8 cellular contexts compared by ENCODE assay signal in the genomic region with DNA sequence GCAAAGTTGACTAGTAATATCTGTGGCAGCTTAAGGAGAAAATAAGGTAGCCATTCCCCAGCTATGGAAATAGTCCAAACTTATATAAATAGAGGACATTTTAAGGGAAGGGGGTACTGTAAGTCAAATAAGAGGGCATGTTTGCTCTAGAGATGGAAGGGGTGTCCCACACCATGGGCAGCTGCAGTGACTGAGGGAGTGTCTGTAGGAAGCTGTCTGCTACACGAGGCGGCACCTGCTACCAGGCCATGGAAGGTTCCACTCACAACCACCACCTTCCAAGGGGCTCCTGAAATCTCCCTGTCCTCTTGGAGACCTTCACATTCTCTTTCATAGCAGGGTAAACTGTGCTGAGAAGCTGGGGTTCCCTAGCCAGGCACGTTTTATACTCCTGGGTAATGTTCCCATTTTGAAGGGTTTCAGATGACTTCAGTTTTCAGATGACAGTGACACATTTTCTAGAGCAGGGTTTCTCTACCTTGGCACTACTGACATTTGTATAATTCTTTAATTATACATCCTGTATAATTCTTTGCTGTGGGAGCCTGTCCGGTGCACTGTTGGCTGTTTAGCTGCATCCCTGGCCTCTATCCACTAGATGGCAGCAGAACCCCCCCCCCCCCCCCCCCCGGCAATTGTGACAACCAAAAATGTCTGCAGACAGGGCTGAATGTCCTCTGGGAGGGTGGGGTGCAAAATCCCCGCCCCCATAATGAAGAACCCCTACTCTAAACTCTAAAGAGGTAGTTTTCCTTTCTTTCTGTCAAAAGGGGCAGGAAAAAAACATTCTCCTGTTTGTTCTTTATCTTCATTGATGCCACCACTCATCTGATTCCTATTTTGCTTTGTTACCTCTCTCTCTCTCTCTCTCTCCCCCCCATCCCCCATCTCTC. TPM values are rescaled to one million over a fixed set of nuclear protein-coding genes. Genes with fewer than 3 reads are reported as not detected.
DNase-seq lines count a peak whose midpoint lies in the region; ATAC-seq, FAIRE-seq and TF ChIP-seq lines count a peak whose summit lies in the region.

No MANE protein-coding gene starts in this region.

- no peak for FAIRE-seq in HepG2 (lab: Jason Lieb, UNC)

- POLR2A ChIA-PET in HepG2 (lab: Yijun Ruan, JAX): interaction anchor here (2.2 kb wide), 1 partner anchor 89 kb away, joined by 6 read pairs; a partner anchor contains a TSS

- H3K9me3 ChIP-seq in OCI-LY1 (ENCODE audit: low read length) (no peaks in the 10 kb centered on the region), HepG2 (ENCODE audit: low read length) (no peaks in the 10 kb centered on the region)

- TF ChIP-seq EP300 in HepG2 (IDR thresholded peaks at IDR 0.05; ENCODE audit: low read depth in 2 of 2, low read length in 2 of 2) (no peak), HepG2 (CRISPR knock-in tag; IDR thresholded peaks at IDR 0.05; ENCODE audit: borderline replicate concordance) (no peak)

- peak; percentile 16 for DNase-seq in stimulated activated CD4-positive, alpha-beta T cell treated with anti-CD3 and anti-CD28 coated beads, Interleukin-15, amount 100 ng/mL, for 24 hours
- no peak for DNase-seq in stimulated activated CD4-positive, alpha-beta T cell treated with anti-CD3 and anti-CD28 coated beads, Interleukin-2, amount 100 ng/mL, for 48 hours
- DNase-seq in brain microvascular endothelial cell: peak; percentile 11
- DNase-seq in HepG2 (ENCODE audit: low spot score): no peak
- DNase-seq in DMS79 (lab: John Stamatoyannopoulos, UW): no peak
- no peak for DNase-seq in COR-L47 (lab: John Stamatoyannopoulos, UW)

- ATAC-seq in HepG2: peak; percentile 61
- ATAC-seq in GM18867 (IDR thresholded peaks at IDR 0.05; ENCODE audit: unreplicated experiment): no peak

- H3K79me2 ChIP-seq in OCI-LY1 (ENCODE audit: insufficient read depth, low read length): no peaks in the 10 kb centered on the region
- no peaks in the 10 kb centered on the region for H3K79me2 ChIP-seq in HepG2 (ENCODE audit: insufficient read depth, low read length)

- H3K4me3 ChIP-seq in OCI-LY1 (ENCODE audit: low read depth, low read length, poor library complexity, severe bottlenecking): no peak overlapping the region
- H3K4me3 ChIP-seq in brain microvascular endothelial cell (ENCODE audit: low read depth, low read length): no peak overlapping the region
- no peak overlapping the region for H3K4me3 ChIP-seq in HepG2 (replicated peaks in 1 of 3; ENCODE audit: insufficient read depth in 1 of 3, low read depth in 2 of 3, low read length in 3 of 3)

- intact Hi-C loops in HepG2 (cut with micrococcal nuclease; ENCODE audit: unreplicated experiment): loop anchor here (1.0 to 5.0 kb wide), 3 partner anchors 200 to 267 kb away; no protein-coding TSS in a partner anchor

- H2AFZ ChIP-seq in OCI-LY1 (ENCODE audit: low read length): no peak overlapping the region
- no peak overlapping the region for H2AFZ ChIP-seq in HepG2 (ENCODE audit: low read length)

- in situ Hi-C loops in brain microvascular endothelial cell (cut with HindIII; ENCODE audit: low pct_ligation_motif_present, low sequenced_read_pairs) (no loop called here), HepG2 (cut with HindIII; ENCODE audit: extremely low pct_ligation_motif_present, low pct_unique_long_range_greater_than_20kb) (loop anchor here (5.0 kb wide), 1 partner anchor 217 kb away; no protein-coding TSS in a partner anchor)

- no peak overlapping the region for H3K4me2 ChIP-seq in OCI-LY1 (ENCODE audit: low read length)
- H3K4me2 ChIP-seq in HepG2 (ENCODE audit: low read depth, low read length): no peak overlapping the region

- BruUV-seq in HepG2 (replicated peaks; lab: Mats Ljungman, UMichigan): no TSS peak

- TF ChIP-seq RAD21 in HepG2 (CRISPR knock-in tag; IDR thresholded peaks at IDR 0.05): no peak

- WGBS in HepG2 (ENCODE audit: low lambda C conversion rate): 35% methylated on average over 4 of the region's 6 CpGs

- no peak overlapping the region for H3K9ac ChIP-seq in OCI-LY1 (ENCODE audit: low read length)
- no peak overlapping the region for H3K9ac ChIP-seq in HepG2 (ENCODE audit: insufficient read depth, low read depth, low read length)

- H3K4me1 ChIP-seq in OCI-LY1 (ENCODE audit: insufficient read depth, low read length, severe bottlenecking) (no peaks in the 10 kb centered on the region), HepG2 (ENCODE audit: insufficient read depth, low read length) (peaks cover 10% of the 10 kb centered on the region)

- H3K27ac ChIP-seq in OCI-LY1 (ENCODE audit: low read depth, low read length, poor library complexity, severe bottlenecking): no peak overlapping the region
- H3K27ac ChIP-seq in brain microvascular endothelial cell: no peak overlapping the region
- no peak overlapping the region for H3K27ac ChIP-seq in HepG2 (ENCODE audit: extremely low read length, insufficient read depth, low read length)

- H3K27me3 ChIP-seq in OCI-LY1 (ENCODE audit: insufficient read depth, low read length) (no peaks in the 10 kb centered on the region), brain microvascular endothelial cell (replicated peaks) (no peaks in the 10 kb centered on the region), HepG2 (ENCODE audit: control insufficient read depth in 1 of 2, insufficient read depth in 2 of 2, low read length in 2 of 2) (no peaks in the 10 kb centered on the region)

- TF ChIP-seq POLR2A in HepG2 (IDR thresholded peaks at IDR 0.05; ENCODE audit: insufficient read depth in 1 of 2, low read depth in 2 of 2, low read length in 2 of 2): no peak

- H3K36me3 ChIP-seq in OCI-LY1 (ENCODE audit: insufficient read depth, low read length) (no peaks in the 10 kb centered on the region), brain microvascular endothelial cell (replicated peaks) (no peaks in the 10 kb centered on the region), HepG2 (replicated peaks in 1 of 2; ENCODE audit: control insufficient read depth in 1 of 2, insufficient read depth in 2 of 2, low read length in 2 of 2) (no peaks in the 10 kb centered on the region)

- H3F3A ChIP-seq in OCI-LY1 (ENCODE audit: insufficient read depth, low read length): no peaks in the 10 kb centered on the region

- H4K20me1 ChIP-seq in OCI-LY1 (ENCODE audit: insufficient read depth, low read length): no peaks in the 10 kb centered on the region
- no peaks in the 10 kb centered on the region for H4K20me1 ChIP-seq in HepG2 (ENCODE audit: insufficient read depth, low read length)

- TF ChIP-seq CTCF in OCI-LY1 (IDR thresholded peaks at IDR 0.05; ENCODE audit: low read length): peak; percentile 55
- TF ChIP-seq CTCF in brain microvascular endothelial cell (IDR thresholded peaks at IDR 0.05; ENCODE audit: low read depth, low read length, missing control alignments): peak; percentile 72
- peak; percentile 39 for TF ChIP-seq CTCF in HepG2 (CRISPR knock-in tag; IDR thresholded peaks at IDR 0.05)

- no peaks in the 10 kb centered on the region for H3K9me2 ChIP-seq in OCI-LY1 (ENCODE audit: low read depth, low read length)

- CTCF ChIA-PET in HepG2 (lab: Yijun Ruan, JAX; ENCODE audit: low intra/inter-chr PET ratio, low total read pairs): interaction anchor here (0.8 to 2.8 kb wide), 4 partner anchors 200 to 269 kb away, joined by 3 to 11 read pairs (median 6); no protein-coding TSS in a partner anchor

TF ChIP-seq in HepG2, 621 proteins besides CTCF, POLR2A, EP300 and RAD21 (continues in another document):
- TF ChIP-seq, protein P1, sequence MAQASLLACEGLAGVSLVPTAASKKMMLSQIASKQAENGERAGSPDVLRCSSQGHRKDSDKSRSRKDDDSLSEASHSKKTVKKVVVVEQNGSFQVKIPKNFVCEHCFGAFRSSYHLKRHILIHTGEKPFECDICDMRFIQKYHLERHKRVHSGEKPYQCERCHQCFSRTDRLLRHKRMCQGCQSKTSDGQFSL (CRISPR knock-in tag; IDR thresholded peaks at IDR 0.05): peak; percentile 95
- TF ChIP-seq HNRNPK (IDR thresholded peaks at IDR 0.05; ENCODE audit: low read depth, low read length, poor library complexity, severe bottlenecking): peak; percentile 74

RNA-seq across cellular contexts. Expression of a gene that starts 11.6 kb away (rescaled TPM):
- not detected in 2 replicates for total RNA-seq in HepG2 (2016; rRNA removed; fragmentation: Illumina TruSeq; extraction: Trizol)
- total RNA-seq in HepG2 (2016; cell fraction: cytosol; rRNA removed; fragmentation: Illumina TruSeq; extraction: Trizol; ENCODE audit: low read depth): 0.26 TPM in 1 of 2 replicates, not detected in the other
- 0.13 TPM in 1 of 2 replicates, not detected in the other for total RNA-seq in HepG2 (2016; cell fraction: insoluble cytoplasmic fraction; rRNA removed; fragmentation: Illumina TruSeq; extraction: Trizol)
- total RNA-seq in HepG2 (2016; cell fraction: membrane; rRNA removed; fragmentation: Illumina TruSeq; extraction: Trizol): 0.83 TPM in 1 of 2 replicates, not detected in the other
- 0.38 TPM in 1 of 2 replicates, not detected in the other for total RNA-seq in HepG2 (2016; cell fraction: nucleus; rRNA removed; fragmentation: Illumina TruSeq; extraction: Trizol)
- polyA plus RNA-seq in HepG2 (2011; rRNA removed): 0.15 and 0.35 TPM in 2 replicates
- polyA plus RNA-seq in HepG2 (2011; cell fraction: cytosol; rRNA removed): not detected in 2 replicates
- 0.35 and 0.45 TPM in 2 replicates for polyA plus RNA-seq in HepG2 (2011; cell fraction: nucleus; rRNA removed)
- polyA plus RNA-seq in HepG2 (2012): 0.15 TPM in 1 of 2 replicates, not detected in the other
- polyA plus RNA-seq in HepG2 (2016; cell fraction: cytosol; fragmentation: Illumina TruSeq; extraction: Trizol; ENCODE audit: low read depth): not detected in 2 replicates
- not detected in 2 replicates for polyA plus RNA-seq in HepG2 (2016; cell fraction: insoluble cytoplasmic fraction; fragmentation: Illumina TruSeq; extraction: Trizol; ENCODE audit: low read depth)
- polyA plus RNA-seq in HepG2 (2016; cell fraction: membrane; fragmentation: Illumina TruSeq; extraction: Trizol; ENCODE audit: low read depth): 0.15 TPM in 1 of 2 replicates, not detected in the other
- polyA plus RNA-seq in HepG2 (2016; cell fraction: nucleus; fragmentation: Illumina TruSeq; extraction: Trizol; ENCODE audit: insufficient read depth, low read depth): 0.52 TPM in 1 of 2 replicates, not detected in the other
- polyA minus RNA-seq in HepG2 (2011; rRNA and poly(A)+ RNA removed; ENCODE audit: low replicate concordance): 0.34 TPM in 1 of 2 replicates, not detected in the other
- polyA minus RNA-seq in HepG2 (2011; cell fraction: cytosol; rRNA and poly(A)+ RNA removed): not detected in 2 replicates
- polyA minus RNA-seq in HepG2 (2011; cell fraction: nucleus; rRNA and poly(A)+ RNA removed): 0.99 TPM in 1 of 2 replicates, not detected in the other

Comparison
In these comparisons a context has a peak if more than half of its experiments do, and no peak if none do; other contexts are left out.
1. DNase-seq: peak in stimulated activated CD4-positive, alpha-beta T cell treated with anti-CD3 and anti-CD28 coated beads, Interleukin-15, amount 100 ng/mL, for 24 hours (single experiment) and brain microvascular endothelial cell (single experiment); none in stimulated activated CD4-positive, alpha-beta T cell treated with anti-CD3 and anti-CD28 coated beads, Interleukin-2, amount 100 ng/mL, for 48 hours (0 of 2), HepG2 (single experiment), DMS79 (single experiment) and COR-L47 (single experiment).
2. Peak in every context shown above with its lines, with median percentiles within 50 percentile points of each other: CTCF ChIP-seq.